ENCODE assay signal across 33 cellular contexts in genomic region chr2:98108110-98108509, GRCh38. TPM values are rescaled to one million over a fixed set of nuclear protein-coding genes. Genes with fewer than 3 reads are reported as not detected.
"Had no signal": no experiment of that assay in that cellular context is flagged by ENCODE, and none has a peak within 500 bp of the region (broad histone marks: within the 10 kb centered on the region; RNA-seq: fewer than 3 reads in every experiment).

No MANE protein-coding gene starts in this region.

- FAIRE-seq: keratinocyte had no signal

- H3K9me3 ChIP-seq: neutrophil, right lobe of liver, upper lobe of left lung, vagina had no signal

- H3K27me3 ChIP-seq: neural progenitor cell, neutrophil, right atrium auricular region, right lobe of liver, tibial nerve, upper lobe of left lung, vagina had no signal

- H3K27ac ChIP-seq: lower lobe of right lung, neural progenitor cell, neutrophil, right atrium auricular region, right lobe of liver, tibial nerve, upper lobe of left lung, vagina had no signal

- DNase-seq: hippocampal formation; kidney glomerular epithelial cell; left cardiac atrium; left ventricle myocardium superior; lower lobe of right lung; mammary epithelial cell; mesendoderm; naive B cell; natural killer cell; nephron progenitor cell; occipital lobe; right lobe of liver; stimulated activated CD4-positive, alpha-beta T cell treated with anti-CD3 and anti-CD28 coated beads, Interleukin-1b, Interleukin-23, amount 100 ng/mL, for 48 hours; stimulated activated CD4-positive, alpha-beta T cell treated with anti-CD3 and anti-CD28 coated beads, Interleukin-2, amount 100 ng/mL, for 48 hours; stimulated activated CD4-positive, alpha-beta T cell treated with anti-CD3 and anti-CD28 coated beads, Interleukin-4, amount 100 ng/mL, for 4 hours; stimulated activated CD8-positive, alpha-beta memory T cell treated with anti-CD3 and anti-CD28 coated beads, Interleukin-4, amount 100 ng/mL, for 48 hours; stimulated activated naive CD4-positive, alpha-beta T cell treated with Interleukin-2 at 50 U/mL for 16 hours; stimulated activated naive CD8-positive, alpha-beta T cell treated with anti-CD3 and anti-CD28 coated beads, Interleukin-15, amount 100 ng/mL, for 72 hours; substantia nigra; upper lobe of left lung had no signal

- H3K4me3 ChIP-seq: lower lobe of right lung, neural progenitor cell, right atrium auricular region, right lobe of liver, smooth muscle cell, tibial nerve, upper lobe of left lung, vagina had no signal

- H3K4me2 ChIP-seq: neural progenitor cell, smooth muscle cell had no signal

- H3K36me3 ChIP-seq: lower lobe of right lung, neural progenitor cell, neutrophil, right atrium auricular region, right lobe of liver, tibial nerve, upper lobe of left lung, vagina had no signal

- H2AFZ ChIP-seq: neural progenitor cell had no signal

- H3K4me1 ChIP-seq: lower lobe of right lung, neural progenitor cell, right atrium auricular region, right lobe of liver, tibial nerve, upper lobe of left lung, vagina had no signal

- H3K9ac ChIP-seq: neural progenitor cell had no signal

RNA-seq across cellular contexts. Expression of gene VWA3B, which starts 21.1 kb away (rescaled TPM):
- total RNA-seq: left ventricle myocardium superior, mesothelial cell of epicardium, mononuclear cell, natural killer cell, osteocyte, pulmonary artery endothelial cell, renal cortical epithelial cell, right atrium auricular region, skeletal muscle tissue, smooth muscle cell, vagina had no signal
- polyA plus RNA-seq: keratinocyte, smooth muscle cell had no signal
